ENCODE assay signal across 8 cellular contexts in genomic region chr14:90758959-90759358, GRCh38. TPM values are rescaled to one million over a fixed set of nuclear protein-coding genes. Genes with fewer than 3 reads are reported as not detected.
DNase-seq lines count a peak whose midpoint lies in the region; ATAC-seq, FAIRE-seq and TF ChIP-seq lines count a peak whose summit lies in the region.

No MANE protein-coding gene starts in this region.

- peaks cover 0 to 17% (median 7%) of the 10 kb centered on the region in 7 donors for H3K9me3 Mint-ChIP-seq in CD4-positive, CD25-positive, alpha-beta regulatory T cell
- H3K9me3 Mint-ChIP-seq in stimulated activated memory B cell treated with anti-CD40 and anti-IgM and Interleukin-4, amounts not matched to agents 10 μg/mL and 1 μg/mL and 100 μg/mL, for 72 hours, result peaks cover 5% of the 10 kb centered on the region

- peak overlapping the region; percentile 69 to 92 (median 84) for H3K27ac Mint-ChIP-seq in CD4-positive, CD25-positive, alpha-beta regulatory T cell
- H3K27ac Mint-ChIP-seq in stimulated activated memory B cell treated with anti-CD40 and anti-IgM and Interleukin-4, amounts not matched to agents 10 μg/mL and 1 μg/mL and 100 μg/mL, for 72 hours, result peak overlapping the region; percentile 84

- no peak for TF ChIP-seq EP300 in GM12878 (IDR thresholded peaks at IDR 0.05; ENCODE audit: borderline replicate concordance in 1 of 2, control insufficient read depth in 1 of 2, low read depth in 2 of 2, low read length in 2 of 2)

- peak overlapping the region; percentile 62 to 100 for H4K8ac ChIP-seq in IMR-90 (ENCODE audit: low read depth in 2 of 2, low read length in 2 of 2)

- no peak overlapping the region for H2BK20ac ChIP-seq in IMR-90 (ENCODE audit: low read depth, low read length)

- CTCF ChIA-PET in IMR-90 (lab: Yijun Ruan, JAX) (interaction anchor here (0.6 to 2.9 kb wide), 14 partner anchors 10 to 457 kb away, joined by 3 to 18 read pairs (median 5); partner anchors contain the start of gene TTC7B), GM12878 (lab: Yijun Ruan, JAX) (interaction anchor here (0.6 to 2.8 kb wide), 29 partner anchors 8 to 787 kb away, joined by 3 to 18 read pairs (median 4); partner anchors contain the start of gene NRDE2)

- H3K4me3 Mint-ChIP-seq in CD4-positive, CD25-positive, alpha-beta regulatory T cell, result peak overlapping the region; percentile 72 to 87 (median 82)
- peak overlapping the region; percentile 80 for H3K4me3 Mint-ChIP-seq in stimulated activated memory B cell treated with anti-CD40 and anti-IgM and Interleukin-4, amounts not matched to agents 10 μg/mL and 1 μg/mL and 100 μg/mL, for 72 hours

- peaks cover 3% of the 10 kb centered on the region; the same call in 1 of the 2 replicates for H3K9me1 ChIP-seq in IMR-90 (ENCODE audit: insufficient read depth, low read length)
- H3K9me1 ChIP-seq in keratinocyte (ENCODE audit: control insufficient read depth, extremely low read depth, insufficient read depth, low read length), result no peaks in the 10 kb centered on the region

- no peak overlapping the region for H2AK5ac ChIP-seq in IMR-90 (ENCODE audit: low read depth, low read length)

- no peak for TF ChIP-seq POLR2A in IMR-90 (IDR thresholded peaks at IDR 0.05; ENCODE audit: low read depth, low read length)
- no peak for TF ChIP-seq POLR2A in GM12878 (IDR thresholded peaks at IDR 0.05; ENCODE audit: low read depth, low read length)

- 51% methylated on average over 4 of the region's 13 CpGs; no CpG with 5 or more reads in 1 of the 2 experiments for WGBS in IMR-90 (ENCODE audit: extremely low coverage in 2 of 2, insufficient read length in 1 of 2), 2 experiments
- 76% methylated on average over 13 of the region's 13 CpGs for WGBS in GM12878 (ENCODE audit: insufficient coverage, insufficient replicate concordance, low lambda C conversion rate, missing lambda C conversion rate)

- H3K4me2 ChIP-seq in IMR-90 (ENCODE audit: low read depth, low read length) (peak overlapping the region; percentile 84), GM12878 (ENCODE audit: control insufficient read depth, insufficient read depth) (peak overlapping the region; percentile 100), keratinocyte (ENCODE audit: control insufficient read depth, extremely low read depth, insufficient read depth, low read depth, low read length) (peak overlapping the region; percentile 94)

- BruUV-seq in IMR-90 (replicated peaks; lab: Mats Ljungman, UMichigan) (no TSS peak), GM12878 (replicated peaks; lab: Mats Ljungman, UMichigan) (no TSS peak)

- peak overlapping the region; percentile 90; the same call in 1 of the 2 replicates for H3K23ac ChIP-seq in IMR-90 (ENCODE audit: low read depth, low read length)

- no peaks in the 10 kb centered on the region for H3K36me3 ChIP-seq in CD4-positive, CD25-positive, alpha-beta regulatory T cell (ENCODE audit: control insufficient read depth, insufficient read depth, low read length)
- H3K36me3 ChIP-seq in IMR-90 (ENCODE audit: control insufficient read depth, insufficient read depth, low read length), result no peaks in the 10 kb centered on the region
- H3K36me3 ChIP-seq in GM12878 (ENCODE audit: control insufficient read depth in 2 of 2, insufficient read depth in 2 of 2, low read length in 1 of 2), result no peaks in the 10 kb centered on the region
- H3K36me3 ChIP-seq in keratinocyte (ENCODE audit: control insufficient read depth in 2 of 2, extremely low read depth in 1 of 2, insufficient read depth in 2 of 2, low read length in 2 of 2), result no peaks in the 10 kb centered on the region

- H3K9me3 ChIP-seq in CD4-positive, CD25-positive, alpha-beta regulatory T cell (ENCODE audit: control insufficient read depth in 2 of 2, low read length in 2 of 2), result peaks cover 14 to 18% of the 10 kb centered on the region in 2 experiments
- H3K9me3 ChIP-seq in IMR-90 (ENCODE audit: control insufficient read depth, insufficient read depth, low read length) (no peaks in the 10 kb centered on the region), GM12878 (replicated peaks; ENCODE audit: control insufficient read depth, insufficient read depth, low read length) (no peaks in the 10 kb centered on the region), keratinocyte (ENCODE audit: control insufficient read depth, low read depth, low read length) (no peaks in the 10 kb centered on the region)

- no peak overlapping the region for H2BK5ac ChIP-seq in IMR-90 (ENCODE audit: low read depth, low read length, poor library complexity, severe bottlenecking)

- TF ChIP-seq RAD21 in IMR-90 (IDR thresholded peaks at IDR 0.05; ENCODE audit: low read length) (no peak), GM12878 (IDR thresholded peaks at IDR 0.05; ENCODE audit: insufficient read depth, low read depth, low read length) (no peak)

- TF ChIP-seq CTCF in IMR-90 (conservative IDR thresholded peaks at IDR 0.05; ENCODE audit: low read depth, low read length) (no peak), GM12878 (IDR thresholded peaks at IDR 0.05 in 2 of 3, conservative IDR thresholded peaks at IDR 0.05 in 1 of 3; ENCODE audit: control insufficient read depth in 2 of 3, extremely low read depth in 1 of 3, insufficient read depth in 1 of 3, low read depth in 3 of 3, low read length in 3 of 3) (no peak), keratinocyte (optimal IDR thresholded peaks at IDR 0.05 in 1 of 3, IDR thresholded peaks at IDR 0.05 in 1 of 3, conservative IDR thresholded peaks at IDR 0.05 in 1 of 3; ENCODE audit: extremely low read depth in 1 of 3, insufficient read depth in 2 of 3, low read length in 3 of 3) (no peak)

- dilution Hi-C loops in IMR-90 (cut with HindIII; ENCODE audit: low sequenced_read_pairs, unreplicated experiment) (no loop called here), keratinocyte (cut with MboI; ENCODE audit: extremely low pct_ligation_motif_present, low sequenced_read_pairs) (no loop called here)

- POLR2A ChIA-PET in IMR-90 (lab: Charles Lee; ENCODE audit: unreplicated experiment), result interaction anchor here (0.5 kb wide), 1 partner anchor 353 kb away, joined by 5 read pairs; no protein-coding TSS in a partner anchor
- POLR2A ChIA-PET in GM12878 (lab: Charles Lee), result interaction anchor here (0.5 kb wide), 1 partner anchor 1311 kb away, joined by 5 read pairs; no protein-coding TSS in a partner anchor

- peaks cover 21% of the 10 kb centered on the region for H3K27me3 Mint-ChIP-seq in CD4-positive, CD25-positive, alpha-beta regulatory T cell
- no peaks in the 10 kb centered on the region for H3K27me3 Mint-ChIP-seq in stimulated activated memory B cell treated with anti-CD40 and anti-IgM and Interleukin-4, amounts not matched to agents 10 μg/mL and 1 μg/mL and 100 μg/mL, for 72 hours

- SMC1A ChIA-PET in GM12878 (lab: Charles Lee; ENCODE audit: uncharacterized antibody, unreplicated experiment), result interaction anchor here (0.7 to 1.8 kb wide), 9 partner anchors 10 to 1056 kb away, joined by 3 to 6 read pairs (median 3); no protein-coding TSS in a partner anchor

- H2AFZ ChIP-seq in IMR-90 (replicated peaks; ENCODE audit: low read length, poor library complexity), result peak overlapping the region; percentile 47
- H2AFZ ChIP-seq in GM12878 (ENCODE audit: control insufficient read depth, low read depth, low read length), result peak overlapping the region; percentile 91
- peak overlapping the region; percentile 93 for H2AFZ ChIP-seq in keratinocyte (ENCODE audit: control insufficient read depth, low read length)

- H3K36me3 Mint-ChIP-seq in CD4-positive, CD25-positive, alpha-beta regulatory T cell, result peaks cover 2% of the 10 kb centered on the region
- no peaks in the 10 kb centered on the region for H3K36me3 Mint-ChIP-seq in stimulated activated memory B cell treated with anti-CD40 and anti-IgM and Interleukin-4, amounts not matched to agents 10 μg/mL and 1 μg/mL and 100 μg/mL, for 72 hours

- in situ Hi-C loops in IMR-90 (cut with MboI; ENCODE audit: low sequenced_read_pairs) (no loop called here), GM12878 (cut with MboI) (loop anchor here (5.0 kb wide), 1 partner anchor 457 kb away; no protein-coding TSS in a partner anchor)

- peak in 1 of 3 donors; percentile 40 for DNase-seq in CD4-positive, CD25-positive, alpha-beta regulatory T cell
- DNase-seq in IMR-90 (peak; percentile 4), GM12878 (ENCODE audit: low read depth, low spot score) (no peak), keratinocyte (ENCODE audit: low read depth, low spot score) (no peak), GM19239 (ENCODE audit: insufficient read length, low spot score) (no peak), HuH-7.5 (ENCODE audit: low spot score) (no peak), NCI-H2227 treated with DMSO at 0.1 percent for 48 hours (lab: John Stamatoyannopoulos, UW) (no peak)

- peaks cover 7 to 25% (median 8%) of the 10 kb centered on the region in 4 donors for H3K4me1 Mint-ChIP-seq in CD4-positive, CD25-positive, alpha-beta regulatory T cell
- peaks cover 17% of the 10 kb centered on the region for H3K4me1 Mint-ChIP-seq in stimulated activated memory B cell treated with anti-CD40 and anti-IgM and Interleukin-4, amounts not matched to agents 10 μg/mL and 1 μg/mL and 100 μg/mL, for 72 hours

- intact Hi-C loops in IMR-90 (cut with micrococcal nuclease) (loop anchor here (1.0 to 5.0 kb wide), 3 partner anchors 58 to 458 kb away; partner anchors contain the start of gene TTC7B), GM12878 (cut with micrococcal nuclease; ENCODE audit: unreplicated experiment) (loop anchor here (5.0 to 10.0 kb wide), 2 partner anchors 362 to 454 kb away; partner anchors contain the start of gene CALM1)

- H3K79me2 ChIP-seq in GM12878 (ENCODE audit: control insufficient read depth, insufficient read depth, low read length) (no peaks in the 10 kb centered on the region), keratinocyte (ENCODE audit: control insufficient read depth, insufficient read depth, low read length) (no peaks in the 10 kb centered on the region)

- RAD21 ChIA-PET in GM12878 (lab: Charles Lee; ENCODE audit: unreplicated experiment), result interaction anchor here (0.9 to 1.4 kb wide), 6 partner anchors 37 to 783 kb away, joined by 3 to 6 read pairs (median 3); no protein-coding TSS in a partner anchor

- H3K9ac ChIP-seq in IMR-90 (ENCODE audit: low read depth, low read length) (peak overlapping the region; percentile 95), GM12878 (ENCODE audit: control insufficient read depth, insufficient read depth, low read length) (peak overlapping the region; percentile 84), keratinocyte (ENCODE audit: control insufficient read depth, extremely low read depth, insufficient read depth, low read length) (peak overlapping the region; percentile 78)

- H3K18ac ChIP-seq in IMR-90 (ENCODE audit: low read depth, low read length), result peak overlapping the region; percentile 66; the same call in 1 of the 2 replicates

- H3K56ac ChIP-seq in IMR-90 (ENCODE audit: extremely low read depth, insufficient read depth, low read length), result peak overlapping the region; percentile 66; the same call in 1 of the 2 replicates

- peak overlapping the region; percentile 99; the same call in 1 of the 2 replicates for H3K14ac ChIP-seq in IMR-90 (replicated peaks; ENCODE audit: low read depth, low read length)

- peak overlapping the region; percentile 97; the same call in 1 of the 2 replicates for H3K4ac ChIP-seq in IMR-90 (ENCODE audit: low read depth, low read length)

- peaks cover 12% of the 10 kb centered on the region for H3K27me3 ChIP-seq in CD4-positive, CD25-positive, alpha-beta regulatory T cell (ENCODE audit: control insufficient read depth, insufficient read depth, low read length)
- H3K27me3 ChIP-seq in IMR-90 (ENCODE audit: control insufficient read depth, insufficient read depth, low read length) (no peaks in the 10 kb centered on the region), GM12878 (replicated peaks in 1 of 2; ENCODE audit: control insufficient read depth in 2 of 2, insufficient read depth in 2 of 2, low read length in 1 of 2) (no peaks in the 10 kb centered on the region; a peak in 1 of 4 replicates), keratinocyte (ENCODE audit: control insufficient read depth, extremely low read depth, insufficient read depth, low read length) (no peaks in the 10 kb centered on the region)

- H2AK9ac ChIP-seq in IMR-90 (replicated peaks; ENCODE audit: low read depth, low read length, poor library complexity), result no peak overlapping the region

- peak overlapping the region; percentile 79; the same call in 1 of the 2 replicates for H2BK120ac ChIP-seq in IMR-90 (ENCODE audit: low read depth, low read length)

- H3K4me1 ChIP-seq in CD4-positive, CD25-positive, alpha-beta regulatory T cell (ENCODE audit: control insufficient read depth, insufficient read depth, low read length, poor library complexity, severe bottlenecking), result peaks cover 19% of the 10 kb centered on the region
- H3K4me1 ChIP-seq in IMR-90 (ENCODE audit: control insufficient read depth, insufficient read depth, low read length) (peaks cover 6% of the 10 kb centered on the region), GM12878 (ENCODE audit: control insufficient read depth, insufficient read depth, low read length) (peaks cover 6% of the 10 kb centered on the region), keratinocyte (ENCODE audit: control insufficient read depth, extremely low read depth, insufficient read depth, low read length) (peaks cover 10% of the 10 kb centered on the region)

- peaks cover 9 to 22% of the 10 kb centered on the region in 2 experiments for H3K79me1 ChIP-seq in IMR-90 (ENCODE audit: low read depth in 1 of 2, low read length in 2 of 2)

- peak overlapping the region; percentile 13; the same call in 1 of the 2 replicates for H4K5ac ChIP-seq in IMR-90 (ENCODE audit: low read depth, low read length)

- no peak overlapping the region for H2BK15ac ChIP-seq in IMR-90 (ENCODE audit: low read depth, low read length)

- ATAC-seq in CD4-positive, CD25-positive, alpha-beta regulatory T cell (ENCODE audit: low read depth in 2 of 2), result no peak
- ATAC-seq in IMR-90 (ENCODE audit: low read depth) (no peak), GM12878 (peak; percentile 38)
- peak; percentile 53 for ATAC-seq in stimulated activated memory B cell treated with anti-CD40 and anti-IgM and Interleukin-4, amounts not matched to agents 10 μg/mL and 1 μg/mL and 100 μg/mL, for 72 hours

- H4K20me1 ChIP-seq in IMR-90 (ENCODE audit: insufficient read depth, low read length), result peaks cover 3% of the 10 kb centered on the region; the same call in 1 of the 2 replicates
- H4K20me1 ChIP-seq in GM12878 (ENCODE audit: control insufficient read depth, insufficient read depth), result no peaks in the 10 kb centered on the region
- H4K20me1 ChIP-seq in keratinocyte (ENCODE audit: control insufficient read depth, extremely low read depth, insufficient read depth, low read length), result no peaks in the 10 kb centered on the region

- peak overlapping the region; percentile 67 for H3K4me3 ChIP-seq in CD4-positive, CD25-positive, alpha-beta regulatory T cell (ENCODE audit: low read depth, low read length)
- H3K4me3 ChIP-seq in IMR-90 (ENCODE audit: insufficient read depth, low read depth, low read length), result no peak overlapping the region
- peak overlapping the region; percentile 63; the same call in 1 of the 2 replicates for H3K4me3 ChIP-seq in GM12878
- H3K4me3 ChIP-seq in keratinocyte (ENCODE audit: control insufficient read depth in 2 of 3, extremely low read depth in 1 of 3, insufficient read depth in 2 of 3, low read depth in 1 of 3, low read length in 3 of 3), result peak overlapping the region in 2 of 3 experiments; percentile 48 to 74

- peak overlapping the region; percentile 73 for H3K27ac ChIP-seq in CD4-positive, CD25-positive, alpha-beta regulatory T cell (ENCODE audit: insufficient read depth, low read length, poor library complexity, severe bottlenecking)
- H3K27ac ChIP-seq in IMR-90 (ENCODE audit: insufficient read depth, low read length) (no peak overlapping the region), GM12878 (ENCODE audit: control insufficient read depth, insufficient read depth) (peak overlapping the region; percentile 42; the same call in 1 of the 2 replicates), keratinocyte (ENCODE audit: control insufficient read depth, insufficient read depth, low read length) (peak overlapping the region; percentile 78)

- 0 out of 2 replicates have a peak overlapping the region, but pooled peaks have one; percentile 72 for H4K91ac ChIP-seq in IMR-90 (ENCODE audit: insufficient read depth, low read depth, low read length)

- FAIRE-seq in GM12878 (lab: Jason Lieb, UNC) (no peak), keratinocyte (lab: Jason Lieb, UNC) (no peak), GM19239 (lab: Jason Lieb, UNC) (no peak)

RNA-seq across cellular contexts. Expression of gene TTC7B, which starts 57.3 kb away (rescaled TPM):
- 7.8 TPM for total RNA-seq in CD4-positive, CD25-positive, alpha-beta regulatory T cell
- 1 to 10 TPM in 2 of 4 donors, under 1 TPM in 2; 0.88 to 1.5 (median 0.96) TPM for polyA plus RNA-seq in CD4-positive, CD25-positive, alpha-beta regulatory T cell
- total RNA-seq in IMR-90 (2012; rRNA removed) (16.1 and 18.1 TPM in 2 replicates), GM12878 (2014; rRNA removed) (1.1 TPM in 1 of 2 replicates, not detected in the other), GM12878 (2014; rRNA removed; fragmentation: Illumina TruSeq; extraction: Trizol) (0.31 and 0.37 TPM in 2 replicates), GM12878 (2021) (0.54 and 0.66 TPM in 2 replicates)
- polyA plus RNA-seq in IMR-90 (2012; rRNA removed) (35.3 and 42.6 TPM in 2 replicates), GM12878 (2011; rRNA removed) (0.06 and 0.20 TPM in 2 replicates), GM12878 (2014; fragmentation: Illumina TruSeq; extraction: Trizol) (0.13 and 0.31 TPM in 2 replicates), GM12878 (2014; fragmentation: Nextera tagmentation; extraction: Ambion mirVana) (under 1 TPM in 1 of 2 experiments, not detected in 1; 0.03 TPM), GM12878 (2014; rRNA removed) (0.12 and 0.47 TPM in 2 replicates), GM12878 (2016; fragmentation: Nextera tagmentation; extraction: Ambion mirVana) (under 1 TPM in 1 of 2 experiments, not detected in 1; under 0.01 TPM), keratinocyte (15.1 to 42.2 TPM (median 21.4 TPM) in 3 replicates)
- 26.9 and 28.3 TPM in 2 replicates for polyA plus RNA-seq in IMR-90 (2012; cell fraction: cytosol; rRNA removed)
- 30.5 and 31.5 TPM in 2 replicates for polyA plus RNA-seq in IMR-90 (2012; cell fraction: nucleus; rRNA removed; ENCODE audit: low replicate concordance)
- total RNA-seq in GM12878 (2013; cell fraction: nucleolus; rRNA removed), result 1.1 TPM in 2 replicates
- not detected for polyA plus RNA-seq in GM12878 (2011; ENCODE audit: low read depth)
- polyA plus RNA-seq in GM12878 (2011; cell fraction: cytosol; rRNA removed), result 0.23 and 0.43 TPM in 2 replicates
- polyA plus RNA-seq in GM12878 (2011; cell fraction: nucleus; rRNA removed), result 0.01 and 0.57 TPM in 2 replicates
- polyA plus RNA-seq in GM12878 (2012), result 0.03 and 0.52 TPM in 2 replicates
- polyA minus RNA-seq in GM12878 (2011; rRNA and poly(A)+ RNA removed), result under 0.01 and 0.31 TPM in 2 replicates
- polyA minus RNA-seq in GM12878 (2011; cell fraction: cytosol; rRNA and poly(A)+ RNA removed), result 0.10 TPM in 1 of 2 replicates, not detected in the other
- 0.10 and 0.48 TPM in 2 replicates for polyA minus RNA-seq in GM12878 (2011; cell fraction: nucleus; rRNA and poly(A)+ RNA removed)
- polyA plus RNA-seq in keratinocyte (2011; ENCODE audit: low read depth), result 15.9 TPM
- polyA plus RNA-seq in keratinocyte (2011; cell fraction: cytosol; rRNA removed), result 36.9 and 45.8 TPM in 2 replicates
- 22.8 and 32.2 TPM in 2 replicates for polyA plus RNA-seq in keratinocyte (2011; cell fraction: nucleus; rRNA removed)
- 15.3 and 31.8 TPM in 2 replicates for polyA plus RNA-seq in keratinocyte (2012; ENCODE audit: low replicate concordance)
- polyA minus RNA-seq in keratinocyte, result 53.7 to 71.5 TPM (median 57.7 TPM) in 3 replicates
- polyA minus RNA-seq in keratinocyte (2011; cell fraction: cytosol; rRNA and poly(A)+ RNA removed), result 68.7 TPM
- 20.9 and 50.6 TPM in 2 replicates for polyA minus RNA-seq in keratinocyte (2011; cell fraction: nucleus; rRNA and poly(A)+ RNA removed)

Comparison
In these comparisons a context has a peak if more than half of its experiments do, and no peak if none do; other contexts are left out.
1. ATAC-seq: peak in GM12878 (single experiment) and stimulated activated memory B cell treated with anti-CD40 and anti-IgM and Interleukin-4, amounts not matched to agents 10 μg/mL and 1 μg/mL and 100 μg/mL, for 72 hours (single experiment); none in CD4-positive, CD25-positive, alpha-beta regulatory T cell (0 of 2) and IMR-90 (single experiment).
2. RNA of gene TTC7B, which starts 57.3 kb away (polyA plus RNA-seq): 26.9 to 42.6 TPM in IMR-90 and 15.1 to 45.8 TPM in keratinocyte; 0.88 to 1.5 TPM in CD4-positive, CD25-positive, alpha-beta regulatory T cell and under 0.01 to 0.57 TPM in GM12878; every median in the first group is over 4 times any median in the second.
3. Peak in every context shown above with its lines, with median percentiles within 50 percentile points of each other: H2AFZ ChIP-seq, H3K4me2 ChIP-seq and H3K9ac ChIP-seq.